Comparison of ENCODE assay signal across 16 cellular contexts in genomic region chr3:71446734-71447133, GRCh38.
DNase-seq lines count a peak whose midpoint lies in the region; ATAC-seq and TF ChIP-seq lines count a peak whose summit lies in the region.
"Had no signal": no experiment of that assay in that cellular context is flagged by ENCODE, and none has a peak within 500 bp of the region (broad histone marks: within the 10 kb centered on the region; RNA-seq: fewer than 3 reads in every experiment).

No MANE protein-coding gene starts in this region.

- H3K9me3 ChIP-seq in Loucy (ENCODE audit: insufficient read depth, low read depth, low read length) (no peaks in the 10 kb centered on the region), breast epithelium (no peaks in the 10 kb centered on the region)
- H3K9me3 ChIP-seq: A549, SJCRH30 had no signal

- TF ChIP-seq CTCF in Loucy (conservative IDR thresholded peaks at IDR 0.05; ENCODE audit: low read length), result no peak
- TF ChIP-seq CTCF in breast epithelium (IDR thresholded peaks at IDR 0.05), result no peak

- POLR2A ChIA-PET in activated CD4-positive, alpha-beta T cell treated with anti-CD3 and anti-CD28 coated beads, Interleukin-2, amount 10 ng/mL, durations not matched to agents 7 days and 5 days (lab: Charles Lee), result no interaction called here

- peak overlapping the region; percentile 61 for H3K9ac ChIP-seq in Loucy (ENCODE audit: low read depth, low read length, poor library complexity, severe bottlenecking)

- H3K4me3 ChIP-seq in Loucy (ENCODE audit: low read length, poor library complexity, severe bottlenecking) (peak overlapping the region; percentile 8), breast epithelium (no peak overlapping the region)
- H3K4me3 ChIP-seq: A549, hepatocyte, SJCRH30 had no signal

- no peaks in the 10 kb centered on the region for H3K27me3 Mint-ChIP-seq in activated CD4-positive, alpha-beta T cell treated with anti-CD3 and anti-CD28 coated beads, Interleukin-2, amount 10 ng/mL, durations not matched to agents 7 days and 5 days
- H3K27me3 Mint-ChIP-seq: dendritic cell treated with granulocyte-macrophage colony-stimulating factor and Interleukin-4, amounts not matched to agents 40 ng/mL and 50 ng/mL, for 4 days had no signal

- no peak overlapping the region for H2AFZ ChIP-seq in Loucy (ENCODE audit: low read length)
- H2AFZ ChIP-seq: hepatocyte had no signal

- H3K27ac ChIP-seq in breast epithelium, result peak overlapping the region; percentile 21 to 87
- H3K27ac ChIP-seq: hepatocyte, SJCRH30 had no signal

- H4K20me1 ChIP-seq in Loucy (ENCODE audit: insufficient read depth, low read length, poor library complexity, severe bottlenecking), result no peaks in the 10 kb centered on the region

- H3K36me3 ChIP-seq in Loucy (ENCODE audit: insufficient read depth, low read length) (no peaks in the 10 kb centered on the region), breast epithelium (no peaks in the 10 kb centered on the region)
- H3K36me3 ChIP-seq: SJCRH30 had no signal

- CTCF ChIA-PET in activated CD4-positive, alpha-beta T cell treated with anti-CD3 and anti-CD28 coated beads, Interleukin-2, amount 10 ng/mL, durations not matched to agents 7 days and 5 days (lab: Charles Lee), result interaction anchor here (2.4 kb wide), 1 partner anchor 8 kb away, joined by 14 read pairs; no protein-coding TSS in a partner anchor

- peaks cover 2% of the 10 kb centered on the region for H3K9me3 Mint-ChIP-seq in activated CD4-positive, alpha-beta T cell treated with anti-CD3 and anti-CD28 coated beads, Interleukin-2, amount 10 ng/mL, durations not matched to agents 7 days and 5 days
- H3K9me3 Mint-ChIP-seq: dendritic cell treated with granulocyte-macrophage colony-stimulating factor and Interleukin-4, amounts not matched to agents 40 ng/mL and 50 ng/mL, for 4 days had no signal

- intact Hi-C loops in breast epithelium (cut with DNase I; ENCODE audit: low total_unique reads), result no loop called here

- DNase-seq in activated CD4-positive, alpha-beta T cell treated with anti-CD3 and anti-CD28 coated beads, Interleukin-2, amount 10 ng/mL, durations not matched to agents 7 days and 5 days, result no peak
- DNase-seq in activated CD4-positive, alpha-beta T cell treated with anti-CD3 and anti-CD28 coated beads, Interleukin-2, amount 50 U/mL, for 1 hour, result no peak
- DNase-seq in breast epithelium (ENCODE audit: low spot score in 2 of 2), result no peak
- DNase-seq in retina, result peak; percentile 41
- DNase-seq: anterior cingulate cortex, COR-L47, NCI-H1105 treated with DMSO at 0.1 percent for 48 hours, NCI-H226, SJCRH30 had no signal

- peaks cover 92% of the 10 kb centered on the region for H3K4me1 Mint-ChIP-seq in activated CD4-positive, alpha-beta T cell treated with anti-CD3 and anti-CD28 coated beads, Interleukin-2, amount 10 ng/mL, durations not matched to agents 7 days and 5 days

- H3K27ac Mint-ChIP-seq in activated CD4-positive, alpha-beta T cell treated with anti-CD3 and anti-CD28 coated beads, Interleukin-2, amount 10 ng/mL, durations not matched to agents 7 days and 5 days, result peak overlapping the region; percentile 79

- peaks cover 72% of the 10 kb centered on the region for H3K79me2 ChIP-seq in Loucy (ENCODE audit: insufficient read depth, low read length)

- H3K27me3 ChIP-seq in Loucy (ENCODE audit: insufficient read depth, low read length, poor library complexity, severe bottlenecking), result no peaks in the 10 kb centered on the region
- H3K27me3 ChIP-seq in breast epithelium, result no peaks in the 10 kb centered on the region
- H3K27me3 ChIP-seq: hepatocyte, SJCRH30 had no signal

- peaks cover 20% of the 10 kb centered on the region for H3F3A ChIP-seq in Loucy (ENCODE audit: low read depth)

- no peak overlapping the region for H3K4me3 Mint-ChIP-seq in activated CD4-positive, alpha-beta T cell treated with anti-CD3 and anti-CD28 coated beads, Interleukin-2, amount 10 ng/mL, durations not matched to agents 7 days and 5 days
- H3K4me3 Mint-ChIP-seq: dendritic cell treated with granulocyte-macrophage colony-stimulating factor and Interleukin-4, amounts not matched to agents 40 ng/mL and 50 ng/mL, for 4 days had no signal

- H3K9me2 ChIP-seq in Loucy (replicated peaks; ENCODE audit: low read depth, low read length), result no peaks in the 10 kb centered on the region

- H3K36me3 Mint-ChIP-seq in activated CD4-positive, alpha-beta T cell treated with anti-CD3 and anti-CD28 coated beads, Interleukin-2, amount 10 ng/mL, durations not matched to agents 7 days and 5 days (ENCODE audit: low read depth), result peaks cover 27% of the 10 kb centered on the region

- H3K4me1 ChIP-seq in Loucy (ENCODE audit: insufficient read depth, low read length, poor library complexity, severe bottlenecking) (peaks cover 93% of the 10 kb centered on the region), breast epithelium (peaks cover 0 to 21% of the 10 kb centered on the region in 2 donors)
- H3K4me1 ChIP-seq: SJCRH30 had no signal

- H3K4me2 ChIP-seq in Loucy (ENCODE audit: low read depth, low read length, poor library complexity, severe bottlenecking), result peak overlapping the region; percentile 49
- H3K4me2 ChIP-seq: A549, hepatocyte had no signal

- ATAC-seq in HG03139 (IDR thresholded peaks at IDR 0.05; ENCODE audit: unreplicated experiment) (no peak), GM18870 (IDR thresholded peaks at IDR 0.05; ENCODE audit: unreplicated experiment) (no peak), GM21390 (IDR thresholded peaks at IDR 0.05; ENCODE audit: unreplicated experiment) (no peak)
- ATAC-seq: A549 had no signal

- TF ChIP-seq POLR2A in breast epithelium (IDR thresholded peaks at IDR 0.05), result no peak
